In genomic region chr1:207388721-207389120, GRCh38 we compare ENCODE assay signal across 30 cellular contexts.
"Had no signal": no experiment of that assay in that cellular context is flagged by ENCODE, and none has a peak within 500 bp of the region (broad histone marks: within the 10 kb centered on the region; RNA-seq: fewer than 3 reads in every experiment).

No MANE protein-coding gene starts in this region.

- H3K4me3 Mint-ChIP-seq: immature natural killer cell; naive thymus-derived CD8-positive, alpha-beta T cell; nephron; neural crest cell; stimulated activated effector memory CD8-positive, alpha-beta T cell treated with anti-CD3 and anti-CD28 coated beads, Interleukin-12 subunit alpha, Interleukin-12 subunit beta, amount 100 ng/mL, for 72 hours had no signal

- H3K36me3 Mint-ChIP-seq: stimulated activated effector memory CD8-positive, alpha-beta T cell treated with anti-CD3 and anti-CD28 coated beads, Interleukin-12 subunit alpha, Interleukin-12 subunit beta, amount 100 ng/mL, for 72 hours had no signal

- H3K4me3 ChIP-seq: left lung, lower lobe of right lung, pancreas, prostate gland, sigmoid colon, spleen, stomach, testis, thyroid gland, transverse colon, upper lobe of left lung, vagina had no signal

- H3K27ac Mint-ChIP-seq: immature natural killer cell; nephron; stimulated activated effector memory CD8-positive, alpha-beta T cell treated with anti-CD3 and anti-CD28 coated beads, Interleukin-12 subunit alpha, Interleukin-12 subunit beta, amount 100 ng/mL, for 72 hours had no signal

- H3K36me3 ChIP-seq: left lung, lower lobe of right lung, pancreas, prostate gland, sigmoid colon, spleen, stomach, thyroid gland, transverse colon, upper lobe of left lung, vagina had no signal

- FAIRE-seq: islet of Langerhans, pancreas had no signal

- H3K27me3 Mint-ChIP-seq: naive thymus-derived CD8-positive, alpha-beta T cell had no signal

- H3K9me3 Mint-ChIP-seq: neural crest cell had no signal

- H3K9me3 ChIP-seq: left lung, pancreas, prostate gland, sigmoid colon, testis, thyroid gland, vagina had no signal

- H3K27me3 ChIP-seq: left lung, pancreas, sigmoid colon, spleen, stomach, testis, thyroid gland, transverse colon, upper lobe of left lung, vagina had no signal

- H3K4me1 Mint-ChIP-seq: immature natural killer cell, nephron, neural crest cell had no signal

- DNase-seq: hypothalamus; immature natural killer cell; kidney; left colon; left lung; lower lobe of right lung; mammary epithelial cell; mesenchymal stem cell; naive thymus-derived CD8-positive, alpha-beta T cell; nucleus accumbens; pancreas; posterior cingulate gyrus; retina; right cardiac atrium; sigmoid colon; small intestine; spleen; stimulated activated CD4-positive, alpha-beta T cell treated with anti-CD3 and anti-CD28 coated beads, Interleukin-4, amount 100 ng/mL, for 24 hours; stimulated activated naive CD4-positive, alpha-beta T cell; stomach; testis; thyroid gland; transverse colon; upper lobe of left lung had no signal

- ATAC-seq: left colon; left lung; lower lobe of right lung; naive thymus-derived CD8-positive, alpha-beta T cell; pancreas; right cardiac atrium; stimulated activated effector memory CD8-positive, alpha-beta T cell treated with anti-CD3 and anti-CD28 coated beads, Interleukin-12 subunit alpha, Interleukin-12 subunit beta, amount 100 ng/mL, for 72 hours had no signal

- H3K27ac ChIP-seq: left lung, lower lobe of right lung, pancreas, prostate gland, sigmoid colon, spleen, stomach, testis, thyroid gland, transverse colon, upper lobe of left lung, vagina had no signal

- H3K4me1 ChIP-seq: left lung, lower lobe of right lung, pancreas, prostate gland, sigmoid colon, spleen, testis, thyroid gland, transverse colon, upper lobe of left lung, vagina had no signal
